17 cellular contexts compared by ENCODE assay signal in genomic region chr4:120736312-120736711, GRCh38.
DNase-seq lines count a peak whose midpoint lies in the region; ATAC-seq and TF ChIP-seq lines count a peak whose summit lies in the region.
"Had no signal": no experiment of that assay in that cellular context is flagged by ENCODE, and none has a peak within 500 bp of the region (broad histone marks: within the 10 kb centered on the region; RNA-seq: fewer than 3 reads in every experiment).

No MANE protein-coding gene starts in this region.

- 62 to 72% (median 65%) methylated on average over 9 of the region's 9 CpGs for WGBS in heart left ventricle, 4 donors

- H3K4me3 ChIP-seq in cardiac muscle cell (no peak overlapping the region), heart left ventricle (no peak overlapping the region), tibial artery (no peak overlapping the region)
- H3K4me3 ChIP-seq: GM12878, GM23338 had no signal

- no peaks in the 10 kb centered on the region for H3K9me3 ChIP-seq in cardiac muscle cell (ENCODE audit: low read depth)
- no peaks in the 10 kb centered on the region for H3K9me3 ChIP-seq in heart left ventricle
- no peaks in the 10 kb centered on the region for H3K9me3 ChIP-seq in CD4-positive, alpha-beta T cell (ENCODE audit: control insufficient read depth, low read length)
- H3K9me3 ChIP-seq in tibial artery, result no peaks in the 10 kb centered on the region
- H3K9me3 ChIP-seq: Caco-2 had no signal

- H3K27me3 Mint-ChIP-seq in CD4-positive, alpha-beta T cell, result peaks cover 10% of the 10 kb centered on the region

- TF ChIP-seq POLR2A in heart left ventricle (IDR thresholded peaks at IDR 0.05), result no peak

- H3K4me3 Mint-ChIP-seq in CD4-positive, alpha-beta T cell, result no peak overlapping the region
- H3K4me3 Mint-ChIP-seq: CD8-positive, alpha-beta T cell; GM23338; H9 had no signal

- H3K4me1 Mint-ChIP-seq in CD4-positive, alpha-beta T cell (ENCODE audit: low read depth), result no peaks in the 10 kb centered on the region

- TF ChIP-seq CTCF in cardiac muscle cell (IDR thresholded peaks at IDR 0.05; ENCODE audit: low read depth, low read length) (no peak), heart left ventricle (IDR thresholded peaks at IDR 0.05) (no peak), tibial artery (IDR thresholded peaks at IDR 0.05) (no peak)
- TF ChIP-seq CTCF in CD4-positive, alpha-beta T cell (IDR thresholded peaks at IDR 0.05), result no peak

- POLR2A ChIA-PET in CD4-positive, alpha-beta T cell (lab: Charles Lee), result no interaction called here

- DNase-seq in cardiac muscle cell (ENCODE audit: low read depth in 1 of 2, low spot score in 1 of 2) (peak in 1 of 2 donors; percentile 35), left cardiac atrium (no peak), heart left ventricle (no peak), left ventricle myocardium superior (no peak), tibial artery (no peak)
- no peak for DNase-seq in CD4-positive, alpha-beta T cell
- no peak for DNase-seq in effector CD4-positive, alpha-beta T cell
- DNase-seq: C1 segment of cervical spinal cord; Caco-2; CD8-positive, alpha-beta T cell; DMS153; DND-41; GDM1; H9 had no signal

- H3K9me3 Mint-ChIP-seq in CD4-positive, alpha-beta T cell, result no peaks in the 10 kb centered on the region
- H3K9me3 Mint-ChIP-seq: CD8-positive, alpha-beta T cell; GM23338; H9 had no signal

- H3K36me3 ChIP-seq in cardiac muscle cell (no peaks in the 10 kb centered on the region), heart left ventricle (no peaks in the 10 kb centered on the region), tibial artery (peaks cover 0 to 6% (median 0%) of the 10 kb centered on the region in 3 donors)

- H3K27ac ChIP-seq in cardiac muscle cell, result peak overlapping the region; percentile 33
- H3K27ac ChIP-seq in heart left ventricle, result peak overlapping the region in 1 of 12 donors; percentile 40
- H3K27ac ChIP-seq in CD4-positive, alpha-beta T cell (ENCODE audit: low read depth, low read length), result no peak overlapping the region
- no peak overlapping the region for H3K27ac ChIP-seq in tibial artery

- H3K36me3 Mint-ChIP-seq in CD4-positive, alpha-beta T cell (ENCODE audit: low read depth), result no peaks in the 10 kb centered on the region
- H3K36me3 Mint-ChIP-seq: CD8-positive, alpha-beta T cell had no signal

- CTCF ChIA-PET in CD4-positive, alpha-beta T cell (lab: Charles Lee), result no interaction called here

- no peak overlapping the region for H3K27ac Mint-ChIP-seq in CD4-positive, alpha-beta T cell
- H3K27ac Mint-ChIP-seq: CD8-positive, alpha-beta T cell; GM23338; H9 had no signal

- H3K4me1 ChIP-seq in cardiac muscle cell (ENCODE audit: low read depth), result peaks cover 47% of the 10 kb centered on the region
- peaks cover 0 to 15% (median 0%) of the 10 kb centered on the region in 12 donors for H3K4me1 ChIP-seq in heart left ventricle
- no peaks in the 10 kb centered on the region for H3K4me1 ChIP-seq in tibial artery
- H3K4me1 ChIP-seq: Caco-2 had no signal

- intact Hi-C loops in left cardiac atrium (cut with DNase I) (no loop called here), heart left ventricle (cut with DNase I) (no loop called here), left ventricle myocardium superior (cut with micrococcal nuclease) (no loop called here), tibial artery (cut with DNase I; ENCODE audit: low total_unique reads) (no loop called here)
- intact Hi-C loops in CD4-positive, alpha-beta T cell (cut with DNase I, micrococcal nuclease), result no loop called here

- no peaks in the 10 kb centered on the region for H3K27me3 ChIP-seq in cardiac muscle cell
- no peaks in the 10 kb centered on the region for H3K27me3 ChIP-seq in heart left ventricle
- H3K27me3 ChIP-seq in CD4-positive, alpha-beta T cell (ENCODE audit: control insufficient read depth, insufficient read depth, low read length), result no peaks in the 10 kb centered on the region
- no peaks in the 10 kb centered on the region for H3K27me3 ChIP-seq in tibial artery

- no peak for ATAC-seq in left cardiac atrium
- peak; percentile 32 to 54 (median 45) for ATAC-seq in heart left ventricle
- ATAC-seq in left ventricle myocardium superior, result peak; percentile 62
- no peak for ATAC-seq in CD4-positive, alpha-beta T cell (ENCODE audit: poor library complexity)
- ATAC-seq: CD8-positive, alpha-beta T cell; GM12878; GM23338; HCT116 had no signal

Comparison
In these comparisons a context has a peak if more than half of its experiments do, and no peak if none do; other contexts are left out.
1. ATAC-seq: peak in heart left ventricle (4 of 4) and left ventricle myocardium superior (single experiment); none in left cardiac atrium (0 of 2) and CD4-positive, alpha-beta T cell (single experiment).